Comparison of ENCODE assay signal across 10 cellular contexts in genomic region chr5:93596676-93597441, GRCh38. TPM values are rescaled to one million over a fixed set of nuclear protein-coding genes. Genes with fewer than 3 reads are reported as not detected.
DNase-seq lines count a peak whose midpoint lies in the region; ATAC-seq, FAIRE-seq and TF ChIP-seq lines count a peak whose summit lies in the region.
"Had no signal": no experiment of that assay in that cellular context is flagged by ENCODE, and none has a peak within 500 bp of the region (broad histone marks: within the 10 kb centered on the region; RNA-seq: fewer than 3 reads in every experiment).

No MANE protein-coding gene starts in this region.

- peaks cover 61% of the 10 kb centered on the region for H3K27me3 Mint-ChIP-seq in T-helper 2 cell treated with Interferon-gamma antibody and Interleukin-4, amounts not matched to agents 5 μg/mL and 100 μg/mL, for 36 hours (ENCODE audit: low read depth)

- H3K9ac ChIP-seq in H1 (replicated peaks in 1 of 4; ENCODE audit: extremely low read depth in 1 of 4, low read depth in 3 of 4, low read length in 3 of 4) (no peak overlapping the region), trophoblast cell (ENCODE audit: low read length) (no peak overlapping the region)

- WGBS in H1 (ENCODE audit: extremely low coverage in 1 of 2, insufficient coverage in 1 of 2, insufficient read length in 1 of 2, insufficient replicate concordance in 2 of 2, low coverage in 1 of 2, low lambda C conversion rate in 2 of 2, missing lambda C conversion rate in 1 of 2), 2 experiments, result 3% methylated on average over 36 of the region's 38 CpGs; no CpG with 5 or more reads in 1 of the 2 experiments
- WGBS in trophoblast cell (ENCODE audit: extremely low coverage, insufficient coverage, insufficient read length), result no CpG with 5 or more reads among the region's 38 CpGs

- H2BK5ac ChIP-seq in H1 (ENCODE audit: low read depth, low read length) (no peak overlapping the region), trophoblast cell (ENCODE audit: low read depth, low read length, poor library complexity) (no peak overlapping the region)

- H3K27me3 ChIP-seq in H1 (replicated peaks in 1 of 4; ENCODE audit: control insufficient read depth in 3 of 4, extremely low read depth in 1 of 4, insufficient read depth in 3 of 4, low read length in 3 of 4) (peaks cover 94 to 100% (median 97%) of the 10 kb centered on the region in 4 experiments), trophoblast cell (ENCODE audit: insufficient read depth, low read length) (peaks cover 83% of the 10 kb centered on the region)

- H2BK12ac ChIP-seq in H1 (ENCODE audit: low read depth, low read length) (no peak overlapping the region), trophoblast cell (ENCODE audit: low read length) (no peak overlapping the region)

- peaks cover 4% of the 10 kb centered on the region for H3K9me3 Mint-ChIP-seq in T-helper 2 cell treated with Interferon-gamma antibody and Interleukin-4, amounts not matched to agents 5 μg/mL and 100 μg/mL, for 36 hours

- H3K9me3 ChIP-seq in H1 (ENCODE audit: insufficient read depth in 2 of 2, low read depth in 1 of 2, low read length in 1 of 2) (no peaks in the 10 kb centered on the region), trophoblast cell (ENCODE audit: insufficient read depth, low read depth, low read length) (peaks cover 11% of the 10 kb centered on the region)

- no peaks in the 10 kb centered on the region for H3K4me1 Mint-ChIP-seq in T-helper 2 cell treated with Interferon-gamma antibody and Interleukin-4, amounts not matched to agents 5 μg/mL and 100 μg/mL, for 36 hours (ENCODE audit: low read depth)

- TF ChIP-seq RAD21 in H1 (IDR thresholded peaks at IDR 0.05 in 1 of 2, conservative IDR thresholded peaks at IDR 0.05 in 1 of 2; ENCODE audit: low read depth in 2 of 2, low read length in 2 of 2), result peak; percentile 61 to 69

- H3K79me2 ChIP-seq in H1 (ENCODE audit: control insufficient read depth in 1 of 2, insufficient read depth in 2 of 2, low read length in 2 of 2) (no peaks in the 10 kb centered on the region), trophoblast cell (ENCODE audit: control insufficient read depth, insufficient read depth, low read length, poor library complexity) (no peaks in the 10 kb centered on the region)

- no peak overlapping the region for H4K5ac ChIP-seq in H1 (ENCODE audit: insufficient read length, low read depth, low read length)

- H3K14ac ChIP-seq in H1 (ENCODE audit: insufficient read length), result no peak overlapping the region
- H3K14ac ChIP-seq in trophoblast cell (ENCODE audit: low read length), result no peak overlapping the region

- CTCF ChIA-PET in H1 (lab: Charles Lee; ENCODE audit: partially characterized antibody), result interaction anchor here (0.6 to 3.9 kb wide), 16 partner anchors 10 to 317 kb away, joined by 3 to 32 read pairs (median 3); partner anchors contain the start of genes NR2F1 and POU5F2

- H3K4me2 ChIP-seq in H1 (ENCODE audit: insufficient read depth in 1 of 2, low read depth in 2 of 2, low read length in 2 of 2), result peak overlapping the region; percentile 56 to 62
- H3K4me2 ChIP-seq in trophoblast cell (ENCODE audit: low read length), result peak overlapping the region; percentile 15

- H4K91ac ChIP-seq in H1 (replicated peaks; ENCODE audit: insufficient read length, low read length) (no peak overlapping the region), trophoblast cell (ENCODE audit: low read depth, low read length) (no peak overlapping the region)

- TF ChIP-seq CTCF in H1 (IDR thresholded peaks at IDR 0.05; ENCODE audit: control extremely low read depth in 1 of 3, insufficient read depth in 1 of 3, low read depth in 1 of 3, low read length in 3 of 3), result peak; percentile 31 to 49 (median 42)

- peak; percentile 71 for DNase-seq in MV-4-11 (lab: John Stamatoyannopoulos, UW)
- no peak for DNase-seq in H1 (ENCODE audit: low read depth in 1 of 2, low spot score in 2 of 2)
- DNase-seq in trophoblast cell, result peak; percentile 54 to 57
- no peak for DNase-seq in NK-92 treated with Interleukin-12 subunit alpha and Interleukin-12 subunit beta, amount 100 ng/mL, for 24 hours (lab: John Stamatoyannopoulos, UW)
- DNase-seq in NCI-H2029 treated with DMSO at 0.1 percent for 48 hours (lab: John Stamatoyannopoulos, UW), result no peak
- DNase-seq in T-helper 2 cell treated with Interferon-gamma antibody and Interleukin-4, amounts not matched to agents 5 μg/mL and 100 μg/mL, for 36 hours (ENCODE audit: low spot score), result no peak
- DNase-seq: NCI-H526 treated with DMSO at 0.1 percent for 48 hours had no signal

- H2BK15ac ChIP-seq in H1 (ENCODE audit: low read length), result no peak overlapping the region

- peaks cover 3% of the 10 kb centered on the region; the same call in 1 of the 2 replicates for H3K23me2 ChIP-seq in H1 (ENCODE audit: low read depth, low read length)

- no peak for FAIRE-seq in H1 (lab: Jason Lieb, UNC)
- FAIRE-seq: endothelial cell of umbilical vein had no signal

- no peak overlapping the region for H2BK20ac ChIP-seq in H1 (ENCODE audit: low read length)

- H3K36me3 Mint-ChIP-seq in T-helper 2 cell treated with Interferon-gamma antibody and Interleukin-4, amounts not matched to agents 5 μg/mL and 100 μg/mL, for 36 hours (ENCODE audit: low read depth), result no peaks in the 10 kb centered on the region

- H3K27ac ChIP-seq in H1 (ENCODE audit: low read depth, low read length) (no peak overlapping the region), trophoblast cell (ENCODE audit: low read depth, low read length) (no peak overlapping the region)

- H3K4ac ChIP-seq in H1 (replicated peaks; ENCODE audit: insufficient read length, low read depth, low read length) (no peak overlapping the region), trophoblast cell (ENCODE audit: low read depth, low read length) (no peak overlapping the region)

- POLR2A ChIA-PET in H1 (lab: Charles Lee; ENCODE audit: partially characterized antibody), result no interaction called here

- no peak overlapping the region for H4K12ac ChIP-seq in trophoblast cell (ENCODE audit: low read depth, low read length)

- peaks cover 18 to 41% of the 10 kb centered on the region in 2 experiments for H4K20me1 ChIP-seq in H1 (replicated peaks in 1 of 2; ENCODE audit: control insufficient read depth in 1 of 2, insufficient read depth in 2 of 2, low read length in 2 of 2)

- H4K8ac ChIP-seq in H1 (ENCODE audit: extremely low read depth, insufficient read depth, low read length), result no peak overlapping the region
- no peak overlapping the region for H4K8ac ChIP-seq in trophoblast cell (ENCODE audit: low read depth, low read length)

- no peak overlapping the region for H2AK5ac ChIP-seq in H1 (ENCODE audit: low read depth, low read length)
- H2AK5ac ChIP-seq in trophoblast cell (ENCODE audit: low read length), result no peak overlapping the region

- no peaks in the 10 kb centered on the region for H3K36me3 ChIP-seq in H1 (ENCODE audit: control insufficient read depth in 2 of 4, insufficient read depth in 4 of 4, low read length in 3 of 4)
- no peaks in the 10 kb centered on the region for H3K36me3 ChIP-seq in trophoblast cell (ENCODE audit: control insufficient read depth in 1 of 2, insufficient read depth in 2 of 2, low read length in 2 of 2)

- H3K4me1 ChIP-seq in H1 (replicated peaks in 1 of 4; ENCODE audit: control insufficient read depth in 3 of 4, insufficient read depth in 4 of 4, low read length in 3 of 4) (peaks cover 5 to 28% (median 18%) of the 10 kb centered on the region in 4 experiments), trophoblast cell (ENCODE audit: control insufficient read depth in 1 of 2, insufficient read depth in 2 of 2, low read length in 2 of 2) (peaks cover 3 to 5% of the 10 kb centered on the region in 2 experiments)

- ATAC-seq in GM18868 (IDR thresholded peaks at IDR 0.05; ENCODE audit: unreplicated experiment) (peak; percentile 33), HG02798 (IDR thresholded peaks at IDR 0.05; ENCODE audit: poor library complexity, unreplicated experiment) (no peak)

- no peak overlapping the region for H2AFZ ChIP-seq in H1 (ENCODE audit: low read length)
- H2AFZ ChIP-seq in trophoblast cell (ENCODE audit: insufficient read depth, low read length, poor library complexity), result no peak overlapping the region

- TF ChIP-seq EP300 in H1 (IDR thresholded peaks at IDR 0.05; ENCODE audit: borderline replicate concordance in 1 of 2, low read depth in 2 of 2, low read length in 2 of 2), result no peak

- no peak for TF ChIP-seq POLR2A in H1 (IDR thresholded peaks at IDR 0.05; ENCODE audit: control extremely low read depth in 1 of 2, low read depth in 2 of 2, low read length in 2 of 2)

- no peak overlapping the region for H3K27ac Mint-ChIP-seq in T-helper 2 cell treated with Interferon-gamma antibody and Interleukin-4, amounts not matched to agents 5 μg/mL and 100 μg/mL, for 36 hours

- no peak overlapping the region for H3K56ac ChIP-seq in H1 (replicated peaks; ENCODE audit: insufficient read length, low read depth, low read length)

- H3K18ac ChIP-seq in H1 (ENCODE audit: extremely low read depth, low read length) (peak overlapping the region; percentile 75; the same call in 1 of the 2 replicates), trophoblast cell (ENCODE audit: low read length) (no peak overlapping the region)

- H3K4me3 ChIP-seq in H1 (ENCODE audit: extremely low read depth in 1 of 4, insufficient read depth in 2 of 4, low read depth in 3 of 4, low read length in 4 of 4) (peak overlapping the region in 3 of 4 experiments; percentile 13 to 47 (median 15); a peak in 5 of 8 replicates), trophoblast cell (ENCODE audit: low read depth, low read length) (no peak overlapping the region)

- no peak overlapping the region for H3K4me3 Mint-ChIP-seq in T-helper 2 cell treated with Interferon-gamma antibody and Interleukin-4, amounts not matched to agents 5 μg/mL and 100 μg/mL, for 36 hours

- H3K79me1 ChIP-seq in H1 (ENCODE audit: low read depth, low read length) (no peaks in the 10 kb centered on the region), trophoblast cell (ENCODE audit: low read length) (no peaks in the 10 kb centered on the region)

- no peak overlapping the region for H3K23ac ChIP-seq in H1 (ENCODE audit: insufficient read length)
- H3K23ac ChIP-seq in trophoblast cell (ENCODE audit: low read length), result no peak overlapping the region

- H2BK120ac ChIP-seq in H1 (replicated peaks; ENCODE audit: low read depth, low read length) (no peak overlapping the region), trophoblast cell (ENCODE audit: insufficient read depth, low read length, poor library complexity) (no peak overlapping the region)

RNA-seq across cellular contexts. Expression of gene NR2F1, which starts 13.8 kb away (rescaled TPM):
- total RNA-seq in H1 (2021; fragmentation: NEBNext Ultra II Directional; extraction: Animal tissue kit (Norgen Biotek cat#: 25700)), result not detected in 2 replicates
- polyA plus RNA-seq in H1 (2011; rRNA removed), result 0.17 TPM in 1 of 2 replicates, not detected in the other
- polyA plus RNA-seq in H1 (2011; cell fraction: cytosol; rRNA removed), result 0.27 TPM
- 0.20 TPM for polyA plus RNA-seq in H1 (2011; cell fraction: nucleus; rRNA removed)
- 0.17 to 0.59 TPM (median 0.49 TPM) in 4 replicates for polyA plus RNA-seq in H1 (2012, experiment 1 of 2)
- not detected for polyA plus RNA-seq in H1 (2012, experiment 2 of 2)
- 0.02 TPM for polyA plus RNA-seq in H1 (2013, experiment 1 of 2)
- polyA plus RNA-seq in H1 (2013, experiment 2 of 2), result not detected
- polyA minus RNA-seq in H1 (2011; rRNA and poly(A)+ RNA removed), result 0.13 TPM in 1 of 2 replicates, not detected in the other
- polyA minus RNA-seq in H1 (2011; cell fraction: cytosol; rRNA and poly(A)+ RNA removed), result 2.1 TPM
- 0.90 TPM for polyA minus RNA-seq in H1 (2011; cell fraction: nucleus; rRNA and poly(A)+ RNA removed)
- polyA plus RNA-seq in trophoblast cell (2013), result 0.04 and 0.14 TPM in 2 replicates

RNA-seq across cellular contexts. Expression of gene NR2F1-AS1, which starts 15.8 kb away (rescaled TPM):
- total RNA-seq in H1 (2021; fragmentation: NEBNext Ultra II Directional; extraction: Animal tissue kit (Norgen Biotek cat#: 25700)), result 1.6 and 2.1 TPM in 2 replicates
- polyA plus RNA-seq in H1 (2011; rRNA removed), result 1.1 and 5.6 TPM in 2 replicates
- polyA plus RNA-seq in H1 (2011; cell fraction: cytosol; rRNA removed), result 2.2 TPM
- 0.88 TPM for polyA plus RNA-seq in H1 (2011; cell fraction: nucleus; rRNA removed)
- polyA plus RNA-seq in H1 (2012, experiment 1 of 2), result 1.8 to 4.0 TPM (median 2.9 TPM) in 4 replicates
- 1.4 TPM for polyA plus RNA-seq in H1 (2012, experiment 2 of 2)
- polyA plus RNA-seq in H1 (2013, experiment 1 of 2), result 4.1 TPM
- polyA plus RNA-seq in H1 (2013, experiment 2 of 2), result 3.5 TPM
- 0.69 and 1.7 TPM in 2 replicates for polyA minus RNA-seq in H1 (2011; rRNA and poly(A)+ RNA removed)
- polyA minus RNA-seq in H1 (2011; cell fraction: cytosol; rRNA and poly(A)+ RNA removed), result not detected
- polyA minus RNA-seq in H1 (2011; cell fraction: nucleus; rRNA and poly(A)+ RNA removed), result 3.4 TPM
- polyA plus RNA-seq in trophoblast cell (2013), result 0.01 and 0.12 TPM in 2 replicates

Comparison
In these comparisons a context has a peak if more than half of its experiments do, and no peak if none do; other contexts are left out.
1. DNase-seq: peak in MV-4-11 (single experiment) and trophoblast cell (2 of 2); none in H1 (0 of 2), NK-92 treated with Interleukin-12 subunit alpha and Interleukin-12 subunit beta, amount 100 ng/mL, for 24 hours (single experiment), NCI-H2029 treated with DMSO at 0.1 percent for 48 hours (single experiment) and T-helper 2 cell treated with Interferon-gamma antibody and Interleukin-4, amounts not matched to agents 5 μg/mL and 100 μg/mL, for 36 hours (single experiment).